ENCODE assay signal across 8 cellular contexts in genomic region chr2:84629550-84629949, GRCh38.
"Had no signal": no experiment of that assay in that cellular context is flagged by ENCODE, and none has a peak within 500 bp of the region (broad histone marks: within the 10 kb centered on the region; RNA-seq: fewer than 3 reads in every experiment).

No MANE protein-coding gene starts in this region.

- H3K27me3 Mint-ChIP-seq: IgD-negative memory B cell had no signal

- H3K4me1 Mint-ChIP-seq: IgD-negative memory B cell had no signal

- H3K4me3 Mint-ChIP-seq: IgD-negative memory B cell had no signal

- H3K27ac ChIP-seq: HL-60, KMS-11 had no signal

- H3K4me2 ChIP-seq: KMS-11 had no signal

- H3K4me3 ChIP-seq: K562 had no signal

- H3K9ac ChIP-seq: KMS-11 had no signal

- DNase-seq: IMR-90, KBM-7, KG1 had no signal

- H3K9me3 Mint-ChIP-seq: IgD-negative memory B cell had no signal

- ATAC-seq: HepG2, K562 had no signal
